ENCODE assay signal across 23 cellular contexts in the genomic region with DNA sequence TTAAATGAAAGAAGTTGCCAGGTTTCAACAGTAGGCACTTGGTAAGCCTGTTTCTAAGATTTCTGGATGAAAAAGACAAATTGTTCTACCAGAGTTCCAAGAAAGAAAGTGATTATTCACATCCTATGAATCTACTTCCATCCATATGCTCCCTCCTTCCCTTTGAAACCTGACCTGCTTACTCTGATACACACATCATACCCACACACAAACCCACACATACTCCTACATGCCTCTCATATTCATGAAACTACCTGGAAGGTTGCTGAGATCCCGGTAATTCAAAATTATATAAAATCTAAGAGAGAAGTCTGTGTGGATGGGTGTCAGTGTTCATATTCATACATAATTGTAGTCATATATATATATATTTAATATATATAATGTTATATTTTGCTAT.
"Had no signal": no experiment of that assay in that cellular context is flagged by ENCODE, and none has a peak within 500 bp of the region (broad histone marks: within the 10 kb centered on the region; RNA-seq: fewer than 3 reads in every experiment).

No MANE protein-coding gene starts in this region.

- ATAC-seq: esophagus mucosa; foreskin keratinocyte; heart left ventricle; left lung; mucosa of descending colon; natural killer cell treated with Interleukin-12 subunit alpha and Interleukin-12 subunit beta and Interleukin-15 and Interleukin-18, amount 100 ng/mL, for 72 hours; right lobe of liver; stimulated activated effector memory CD8-positive, alpha-beta T cell treated with anti-CD3 and anti-CD28 coated beads, Interleukin-12 subunit alpha, Interleukin-12 subunit beta, amount 100 ng/mL, for 72 hours had no signal

- H3K4me1 ChIP-seq: heart left ventricle, left lung, right lobe of liver, uterus had no signal

- H3K27me3 ChIP-seq: foreskin keratinocyte, heart left ventricle, left lung, right lobe of liver, uterus had no signal

- DNase-seq: activated CD4-positive, alpha-beta memory T cell treated with anti-CD3 and anti-CD28 coated beads for 36 hours; activated CD4-positive, alpha-beta T cell treated with anti-CD3 and anti-CD28 coated beads, Interleukin-2, amount 10 ng/mL, durations not matched to agents 24 days and 14 days; activated CD4-positive, CD25-positive, alpha-beta regulatory T cell treated with anti-CD3 and anti-CD28 coated beads, Interleukin-2, amount 50 U/mL, for 72 hours; activated CD8-positive, alpha-beta memory T cell treated with anti-CD3 and anti-CD28 coated beads, Interleukin-2, amount 50 U/mL, for 4 hours; activated gamma-delta T cell; activated naive CD4-positive, alpha-beta T cell treated with anti-CD3 and anti-CD28 coated beads, Interleukin-2, amount 10 ng/mL, durations not matched to agents 7 days and 5 days; activated naive CD8-positive, alpha-beta T cell treated with anti-CD3 and anti-CD28 coated beads, Interleukin-2, amount 10 ng/mL, durations not matched to agents 7 days and 5 days; activated T-cell treated with anti-CD3 and anti-CD28 coated beads, Interleukin-2, amount 50 U/mL, for 24 hours; endodermal cell; foreskin keratinocyte; heart left ventricle; left lung; mesendoderm; mucosa of descending colon; right lobe of liver; stimulated activated CD4-positive, alpha-beta T cell treated with anti-CD3 and anti-CD28 coated beads, Interleukin-4, amount 100 ng/mL, for 1 hour; T-helper 9 cell; uterus; WERI-Rb-1 had no signal

- H3K9me3 ChIP-seq: heart left ventricle, left lung, mucosa of descending colon, right lobe of liver, uterus had no signal

- H3K36me3 ChIP-seq: heart left ventricle, left lung, right lobe of liver, uterus, WERI-Rb-1 had no signal

- H3K4me3 ChIP-seq: heart left ventricle, left lung, lung, mucosa of descending colon, right lobe of liver, uterus had no signal

- H3K27ac ChIP-seq: foreskin keratinocyte, heart left ventricle, left lung, right lobe of liver, uterus, WERI-Rb-1 had no signal
